ENCODE assay signal across 1 cellular context in genomic region chr1:3323021-3323790, GRCh38.
TF ChIP-seq lines count a peak whose summit lies in the region.

No MANE protein-coding gene starts in this region.

TF ChIP-seq in HepG2, 621 proteins besides CTCF, POLR2A, EP300 and RAD21 (continued from another document and continues in another):
- TF ChIP-seq AKNA (CRISPR knock-in tag; IDR thresholded peaks at IDR 0.05; ENCODE audit: borderline replicate concordance) (no peak), ATF7 (IDR thresholded peaks at IDR 0.05) (no peak), ATF7 (CRISPR knock-in tag; IDR thresholded peaks at IDR 0.05) (no peak), BRD4 (CRISPR knock-in tag; IDR thresholded peaks at IDR 0.05) (0 out of 2 replicates have a peak, but pooled peaks have one; percentile 2), FOXC1 (CRISPR knock-in tag; IDR thresholded peaks at IDR 0.05; ENCODE audit: borderline replicate concordance) (no peak; the same call in 1 of the 2 replicates), SATB2 (CRISPR knock-in tag; IDR thresholded peaks at IDR 0.05) (no peak), ZNF570 (CRISPR knock-in tag; IDR thresholded peaks at IDR 0.05; ENCODE audit: borderline replicate concordance) (no peak), ZNF138 (CRISPR knock-in tag; IDR thresholded peaks at IDR 0.05; ENCODE audit: low read depth) (no peak), KLF13 (CRISPR knock-in tag; IDR thresholded peaks at IDR 0.05) (no peak), CEBPG (CRISPR knock-in tag; IDR thresholded peaks at IDR 0.05) (no peak), SIN3A (IDR thresholded peaks at IDR 0.05; ENCODE audit: borderline replicate concordance, low read depth, low read length) (no peak), E2F5 (CRISPR knock-in tag; conservative IDR thresholded peaks at IDR 0.05) (no peak), MTA3 (CRISPR knock-in tag; IDR thresholded peaks at IDR 0.05) (no peak), SMARCE1 (IDR thresholded peaks at IDR 0.05; ENCODE audit: borderline replicate concordance) (no peak), ZSCAN5A (CRISPR knock-in tag; IDR thresholded peaks at IDR 0.05; ENCODE audit: borderline replicate concordance) (peak; percentile 89; the same call in 1 of the 2 replicates), ZNF431 (CRISPR knock-in tag; IDR thresholded peaks at IDR 0.05; ENCODE audit: borderline replicate concordance, low read depth) (peak; percentile 54; the same call in 1 of the 2 replicates), ZNF17 (CRISPR knock-in tag; IDR thresholded peaks at IDR 0.05) (no peak), ZNF501 (CRISPR knock-in tag; IDR thresholded peaks at IDR 0.05) (peak; percentile 86), CREBL2 (CRISPR knock-in tag; IDR thresholded peaks at IDR 0.05; ENCODE audit: borderline replicate concordance) (no peak), HOMEZ (CRISPR knock-in tag; IDR thresholded peaks at IDR 0.05; ENCODE audit: low read depth) (no peak), THRA (CRISPR knock-in tag; IDR thresholded peaks at IDR 0.05; ENCODE audit: borderline replicate concordance) (no peak), SNAI1 (CRISPR knock-in tag; IDR thresholded peaks at IDR 0.05; ENCODE audit: borderline replicate concordance) (no peak), POLR2AphosphoS5 (IDR thresholded peaks at IDR 0.05; ENCODE audit: low read depth, low read length) (no peak; the same call in 1 of the 2 replicates), SMC3 (IDR thresholded peaks at IDR 0.05; ENCODE audit: low read length) (no peak), RXRB (CRISPR knock-in tag; IDR thresholded peaks at IDR 0.05; ENCODE audit: borderline replicate concordance) (no peak), ZBTB39 (CRISPR knock-in tag; IDR thresholded peaks at IDR 0.05) (0 out of 2 replicates have a peak, but pooled peaks have one; percentile 63), NONO (IDR thresholded peaks at IDR 0.05) (no peak), NONO (CRISPR knock-in tag; conservative IDR thresholded peaks at IDR 0.05) (peak; percentile 19; the same call in 1 of the 2 replicates), ZBTB26 (CRISPR knock-in tag; IDR thresholded peaks at IDR 0.05; ENCODE audit: borderline replicate concordance) (0 out of 2 replicates have a peak, but pooled peaks have one; percentile 48), KDM5B (CRISPR knock-in tag; IDR thresholded peaks at IDR 0.05; ENCODE audit: borderline replicate concordance) (peak; percentile 67; the same call in 1 of the 2 replicates), E2F2 (CRISPR knock-in tag; IDR thresholded peaks at IDR 0.05; ENCODE audit: borderline replicate concordance) (no peak), HOXA3 (CRISPR knock-in tag; IDR thresholded peaks at IDR 0.05) (peak; percentile 74; the same call in 1 of the 2 replicates), HDAC2 (CRISPR knock-in tag; IDR thresholded peaks at IDR 0.05) (0 out of 2 replicates have a peak, but pooled peaks have one; percentile 21), SIX4 (CRISPR knock-in tag; IDR thresholded peaks at IDR 0.05) (no peak), BORCS8-MEF2B (CRISPR knock-in tag; IDR thresholded peaks at IDR 0.05) (no peak; the same call in 1 of the 2 replicates), RFXAP (CRISPR knock-in tag; IDR thresholded peaks at IDR 0.05; ENCODE audit: borderline replicate concordance) (no peak; the same call in 1 of the 2 replicates), ZNF83 (CRISPR knock-in tag; IDR thresholded peaks at IDR 0.05; ENCODE audit: borderline replicate concordance) (0 out of 2 replicates have a peak, but pooled peaks have one; percentile 79), HMGXB4 (CRISPR knock-in tag; IDR thresholded peaks at IDR 0.05; ENCODE audit: borderline replicate concordance in 1 of 2, low read depth in 1 of 2) (peak in 1 of 2 experiments; percentile 54; a peak in 1 of 4 replicates), KLF6 (CRISPR knock-in tag; IDR thresholded peaks at IDR 0.05) (no peak), SOX13 (IDR thresholded peaks at IDR 0.05) (no peak), SOX13 (CRISPR knock-in tag; conservative IDR thresholded peaks at IDR 0.05 in 1 of 2, IDR thresholded peaks at IDR 0.05 in 1 of 2) (no peak), ETS1 (CRISPR knock-in tag; IDR thresholded peaks at IDR 0.05) (no peak; the same call in 1 of the 2 replicates), CBFB (CRISPR knock-in tag; IDR thresholded peaks at IDR 0.05) (peak; percentile 29; the same call in 1 of the 2 replicates)
